Comparison of ENCODE assay signal across 8 cellular contexts in the genomic region with DNA sequence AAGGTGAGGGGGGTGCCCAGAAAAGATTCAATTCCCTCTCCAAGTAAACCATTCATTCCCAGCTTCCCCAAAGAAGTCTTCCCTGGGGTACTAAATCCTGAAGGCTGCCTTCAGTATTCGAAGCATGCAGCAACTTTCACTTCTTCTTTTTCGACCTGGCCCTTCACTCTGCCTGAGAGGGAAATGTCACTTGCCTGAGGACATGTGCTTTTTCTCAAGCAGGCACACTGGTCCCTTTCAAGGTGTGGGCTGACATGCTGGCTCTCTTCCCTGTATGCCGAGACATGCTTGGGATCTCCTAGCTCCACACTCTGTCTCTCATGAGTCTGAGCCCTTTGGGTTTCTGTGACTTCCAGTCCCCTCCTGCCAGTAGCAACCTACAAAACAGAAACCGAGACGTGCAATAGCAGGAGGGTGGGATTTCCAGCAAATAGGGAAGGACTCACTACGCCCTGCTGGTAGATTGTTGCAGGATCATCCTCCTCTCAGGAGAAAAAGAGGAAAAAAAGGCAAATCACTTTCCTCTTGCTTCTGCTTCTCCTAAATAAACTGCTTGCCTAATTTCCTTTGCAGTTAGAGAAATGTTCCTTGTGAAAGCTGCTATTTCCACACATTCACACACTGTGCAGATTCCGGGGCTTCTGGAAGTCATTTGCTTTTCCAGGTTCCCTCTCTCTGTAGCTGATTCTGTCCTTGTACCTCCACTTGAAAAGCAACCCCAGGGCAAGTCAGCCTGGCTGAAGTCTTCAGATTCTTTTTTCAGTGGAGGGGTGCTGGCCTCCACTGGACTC. TPM values are rescaled to one million over a fixed set of nuclear protein-coding genes. Genes with fewer than 3 reads are reported as not detected.
DNase-seq lines count a peak whose midpoint lies in the region; ATAC-seq, FAIRE-seq and TF ChIP-seq lines count a peak whose summit lies in the region.

No MANE protein-coding gene starts in this region.

- peak; percentile 29 for DNase-seq in GM18507 (ENCODE audit: extremely low spot score, insufficient read length, low read depth)
- no peak for DNase-seq in right cardiac atrium
- DNase-seq in dorsolateral prefrontal cortex = no peak
- DNase-seq in testis = no peak
- no peak for DNase-seq in stimulated activated CD8-positive, alpha-beta memory T cell treated with anti-CD3 and anti-CD28 coated beads, Interleukin-4, amount 100 ng/mL, for 48 hours
- DNase-seq in NCI-H2196 treated with DMSO at 0.1 percent for 48 hours (lab: John Stamatoyannopoulos, UW; ENCODE audit: unreplicated experiment) = no peak

- TF ChIP-seq CTCF in dorsolateral prefrontal cortex (IDR thresholded peaks at IDR 0.05 in 54 of 56, conservative IDR thresholded peaks at IDR 0.05 in 2 of 56; ENCODE audit: low read depth in 1 of 56, partially characterized antibody in 56 of 56) = peak in 2 of 56 donors; percentile 10 to 12
- no peak for TF ChIP-seq CTCF in testis (IDR thresholded peaks at IDR 0.05)

- no peak overlapping the region for H3K4me3 ChIP-seq in right cardiac atrium (ENCODE audit: low read length)
- no peak overlapping the region for H3K4me3 ChIP-seq in dorsolateral prefrontal cortex
- no peak overlapping the region for H3K4me3 ChIP-seq in testis

- H3K36me3 ChIP-seq in KOPT-K1 (ENCODE audit: insufficient read depth, low read length) = no peaks in the 10 kb centered on the region
- H3K36me3 ChIP-seq in testis (ENCODE audit: low read depth, missing control alignments) = no peaks in the 10 kb centered on the region

- TF ChIP-seq POLR2A in testis (IDR thresholded peaks at IDR 0.05) = no peak

- H3K9me3 ChIP-seq in KOPT-K1 (ENCODE audit: insufficient read depth, low read length, poor library complexity, severe bottlenecking) (no peaks in the 10 kb centered on the region), right cardiac atrium (ENCODE audit: control insufficient read depth, low read length) (no peaks in the 10 kb centered on the region), testis (no peaks in the 10 kb centered on the region)

- H3K27me3 ChIP-seq in right cardiac atrium (ENCODE audit: control insufficient read depth, insufficient read depth) (no peaks in the 10 kb centered on the region), dorsolateral prefrontal cortex (no peaks in the 10 kb centered on the region), testis (no peaks in the 10 kb centered on the region)

- H3K4me1 ChIP-seq in right cardiac atrium (ENCODE audit: control insufficient read depth, insufficient read depth, low read length) (no peaks in the 10 kb centered on the region), testis (no peaks in the 10 kb centered on the region)

- WGBS in right cardiac atrium = 54% methylated on average over 7 of the region's 7 CpGs
- 71 to 73% methylated on average over 6 to 7 of the region's 7 CpGs for WGBS in testis, 2 donors

- peak overlapping the region; percentile 50 for H3K27ac ChIP-seq in KOPT-K1 (ENCODE audit: low read depth, low read length, poor library complexity, severe bottlenecking)
- no peak overlapping the region for H3K27ac ChIP-seq in right cardiac atrium (ENCODE audit: low read length)
- H3K27ac ChIP-seq in dorsolateral prefrontal cortex = peak overlapping the region in 3 of 59 donors; percentile 26 to 38 (median 31)
- no peak overlapping the region for H3K27ac ChIP-seq in testis

- peak; percentile 95 for FAIRE-seq in GM18507 (lab: Jason Lieb, UNC)

- ATAC-seq in GM21723 (IDR thresholded peaks at IDR 0.05; ENCODE audit: unreplicated experiment) (peak; percentile 80), right cardiac atrium (peak; percentile 37 to 43)

- intact Hi-C loops in right cardiac atrium (cut with DNase I) (loop anchor here in 3 of 4 donors (5.0 to 10.0 kb wide), 4 partner anchors 209 to 274 kb away; no protein-coding TSS in a partner anchor), dorsolateral prefrontal cortex (cut with DNase I) (loop anchor here in 1 of 2 donors (5.0 to 10.0 kb wide), 2 partner anchors 209 to 272 kb away; no protein-coding TSS in a partner anchor), testis (cut with DNase I; ENCODE audit: low total_unique reads) (no loop called here)

RNA-seq across cellular contexts. Expression of a gene that starts 33.4 kb away (rescaled TPM):
- total RNA-seq in right cardiac atrium (1 to 10 TPM; 4.2 to 5.7 (median 4.6) TPM), dorsolateral prefrontal cortex (10 to 100 TPM in 108 of 120 experiments, 1 to 10 TPM in 12; 5.0 to 24.4 (median 12.6) TPM), testis (10 to 100 TPM; 19.1 to 20.9 TPM)
- polyA plus RNA-seq in right cardiac atrium (3.4 TPM), testis (ENCODE audit: insufficient read depth, low read depth, low replicate concordance) (10.4 TPM)
